ENCODE assay signal across 21 cellular contexts in genomic region chr1:167996266-167996665, GRCh38. TPM values are rescaled to one million over a fixed set of nuclear protein-coding genes. Genes with fewer than 3 reads are reported as not detected.
DNase-seq lines count a peak whose midpoint lies in the region; FAIRE-seq and TF ChIP-seq lines count a peak whose summit lies in the region.
"Had no signal": no experiment of that assay in that cellular context is flagged by ENCODE, and none has a peak within 500 bp of the region (broad histone marks: within the 10 kb centered on the region; RNA-seq: fewer than 3 reads in every experiment).

No MANE protein-coding gene starts in this region.

- no peak overlapping the region for H2AK5ac ChIP-seq in H9 (ENCODE audit: insufficient read length, low read length)

- WGBS in H9 (ENCODE audit: extremely low coverage, insufficient read length, low lambda C conversion rate): no CpG with 5 or more reads among the region's 3 CpGs

- H3K4me1 Mint-ChIP-seq in H9: peaks cover 6 to 11% of the 10 kb centered on the region in 2 experiments
- H3K4me1 Mint-ChIP-seq in activated T-helper 2 cell treated with anti-CD3 and anti-CD28 coated beads, Interferon-gamma antibody, Interleukin-2, Interleukin-4, amounts not matched to agents 10 μg/mL and 5 μg/mL and 100 μg/mL, durations not matched to agents 14 hours and 24 hours and 36 hours (ENCODE audit: low read depth): peaks cover 9% of the 10 kb centered on the region

- no peak overlapping the region for H4K8ac ChIP-seq in H9 (replicated peaks; ENCODE audit: insufficient read length, low read depth, low read length)

- no peak overlapping the region for H2BK12ac ChIP-seq in H9 (ENCODE audit: insufficient read length, low read depth, low read length)

- TF ChIP-seq CTCF in D721Med (IDR thresholded peaks at IDR 0.05; ENCODE audit: insufficient read depth, missing control alignments) (no peak), GM12865 (IDR thresholded peaks at IDR 0.05; ENCODE audit: insufficient read depth, low read depth, low read length, missing control alignments) (no peak), H9 (conservative IDR thresholded peaks at IDR 0.05) (no peak)

- no peak overlapping the region for H3K4me3 Mint-ChIP-seq in H9
- H3K4me3 Mint-ChIP-seq in activated T-helper 2 cell treated with anti-CD3 and anti-CD28 coated beads, Interferon-gamma antibody, Interleukin-2, Interleukin-4, amounts not matched to agents 10 μg/mL and 5 μg/mL and 100 μg/mL, durations not matched to agents 14 hours and 24 hours and 36 hours (ENCODE audit: low read depth): no peak overlapping the region
- H3K4me3 Mint-ChIP-seq: CD4-positive, alpha-beta T cell had no signal

- peak; percentile 61 for FAIRE-seq in D721Med (lab: Jason Lieb, UNC)
- FAIRE-seq: HTR-8/SVneo had no signal

- H3K36me3 Mint-ChIP-seq in H9 (ENCODE audit: insufficient read depth in 1 of 3, low read depth in 3 of 3): peaks cover 2 to 25% (median 17%) of the 10 kb centered on the region in 3 experiments; a peak in 5 of 7 replicates
- peaks cover 48% of the 10 kb centered on the region for H3K36me3 Mint-ChIP-seq in activated T-helper 2 cell treated with anti-CD3 and anti-CD28 coated beads, Interferon-gamma antibody, Interleukin-2, Interleukin-4, amounts not matched to agents 10 μg/mL and 5 μg/mL and 100 μg/mL, durations not matched to agents 14 hours and 24 hours and 36 hours (ENCODE audit: low read depth)

- no peaks in the 10 kb centered on the region for H3K27me3 ChIP-seq in H9 (ENCODE audit: insufficient read depth, low read length)
- H3K27me3 ChIP-seq: BLaER1 had no signal

- no peaks in the 10 kb centered on the region for H4K20me1 ChIP-seq in H9 (ENCODE audit: control insufficient read depth, insufficient read depth, insufficient read length)
- H4K20me1 ChIP-seq: BLaER1 had no signal

- H3K18ac ChIP-seq in H9 (ENCODE audit: insufficient read length, low read depth, low read length): no peak overlapping the region

- no peak overlapping the region for H3K56ac ChIP-seq in H9 (ENCODE audit: insufficient read length, low read depth, low read length)

- no peak overlapping the region for H3K9ac ChIP-seq in H9 (ENCODE audit: extremely low read depth, insufficient read length, low read length)
- H3K9ac ChIP-seq: BLaER1 had no signal

- H3K23me2 ChIP-seq in H9 (ENCODE audit: insufficient read length, low read depth, low read length, poor library complexity, severe bottlenecking): no peaks in the 10 kb centered on the region

- H3K9me3 ChIP-seq in H9 (ENCODE audit: control insufficient read depth, low read depth, low read length): no peaks in the 10 kb centered on the region
- H3K9me3 ChIP-seq: BLaER1 had no signal

- H3K14ac ChIP-seq in H9 (ENCODE audit: insufficient read depth, low read length): no peak overlapping the region

- no peaks in the 10 kb centered on the region for H3K9me3 Mint-ChIP-seq in H9
- H3K9me3 Mint-ChIP-seq in activated T-helper 2 cell treated with anti-CD3 and anti-CD28 coated beads, Interferon-gamma antibody, Interleukin-2, Interleukin-4, amounts not matched to agents 10 μg/mL and 5 μg/mL and 100 μg/mL, durations not matched to agents 14 hours and 24 hours and 36 hours: no peaks in the 10 kb centered on the region
- H3K9me3 Mint-ChIP-seq: CD4-positive, alpha-beta T cell had no signal

- no peak overlapping the region for H3K27ac ChIP-seq in H9 (ENCODE audit: insufficient read length, low read depth, low read length)
- H3K27ac ChIP-seq: BLaER1 had no signal

- H2BK20ac ChIP-seq in H9 (ENCODE audit: low read depth, low read length, poor library complexity, severe bottlenecking): no peak overlapping the region

- no peak overlapping the region for H3K4me3 ChIP-seq in GM12865 (ENCODE audit: low read depth, low read length)
- H3K4me3 ChIP-seq: BLaER1 had no signal

- no peak overlapping the region for H3T11ph ChIP-seq in H9 (ENCODE audit: low read length)

- no peaks in the 10 kb centered on the region for H3K79me1 ChIP-seq in H9 (ENCODE audit: insufficient read depth, low read depth, low read length, poor library complexity, severe bottlenecking)

- H4K5ac ChIP-seq in H9 (ENCODE audit: insufficient read length, low read depth, low read length): no peak overlapping the region

- peak overlapping the region in 2 of 3 experiments; percentile 7 to 25; a peak in 2 of 7 replicates for H3K27ac Mint-ChIP-seq in H9
- H3K27ac Mint-ChIP-seq in activated T-helper 2 cell treated with anti-CD3 and anti-CD28 coated beads, Interferon-gamma antibody, Interleukin-2, Interleukin-4, amounts not matched to agents 10 μg/mL and 5 μg/mL and 100 μg/mL, durations not matched to agents 14 hours and 24 hours and 36 hours: peak overlapping the region; percentile 39
- H3K27ac Mint-ChIP-seq: CD4-positive, alpha-beta T cell had no signal

- no peak overlapping the region for H3K23ac ChIP-seq in H9 (ENCODE audit: insufficient read length, low read depth, low read length)

- H3K79me2 ChIP-seq in H9 (ENCODE audit: insufficient read depth, low read length): no peaks in the 10 kb centered on the region

- no peak overlapping the region for H2BK120ac ChIP-seq in H9 (ENCODE audit: low read depth, low read length, poor library complexity, severe bottlenecking)

- intact Hi-C loops in activated T-helper 2 cell treated with anti-CD3 and anti-CD28 coated beads, Interferon-gamma antibody, Interleukin-2, Interleukin-4, amounts not matched to agents 10 μg/mL and 5 μg/mL and 100 μg/mL, durations not matched to agents 14 hours and 24 hours and 36 hours (cut with micrococcal nuclease): loop anchor here (10.0 kb wide), 1 partner anchor 479 kb away; no protein-coding TSS in a partner anchor

- no peaks in the 10 kb centered on the region for H3K27me3 Mint-ChIP-seq in H9 (ENCODE audit: low read depth)
- H3K27me3 Mint-ChIP-seq in activated T-helper 2 cell treated with anti-CD3 and anti-CD28 coated beads, Interferon-gamma antibody, Interleukin-2, Interleukin-4, amounts not matched to agents 10 μg/mL and 5 μg/mL and 100 μg/mL, durations not matched to agents 14 hours and 24 hours and 36 hours (ENCODE audit: low read depth): no peaks in the 10 kb centered on the region
- H3K27me3 Mint-ChIP-seq: CD4-positive, alpha-beta T cell had no signal

- H2AFZ ChIP-seq in H9 (ENCODE audit: low read length): no peak overlapping the region

- H3K4me1 ChIP-seq in H9 (ENCODE audit: insufficient read depth, low read length): peaks cover 2% of the 10 kb centered on the region; the same call in 1 of the 2 replicates
- H3K4me1 ChIP-seq: BLaER1 had no signal

- no peak for DNase-seq in D721Med (ENCODE audit: insufficient read length, low spot score)
- peak; percentile 52 for DNase-seq in GM12865 (ENCODE audit: low read depth)
- no peak for DNase-seq in H9
- no peak for DNase-seq in activated T-helper 2 cell treated with anti-CD3 and anti-CD28 coated beads, Interferon-gamma antibody, Interleukin-2, Interleukin-4, amounts not matched to agents 10 μg/mL and 5 μg/mL and 100 μg/mL, durations not matched to agents 14 hours and 24 hours and 36 hours (ENCODE audit: low spot score)
- no peak for DNase-seq in inferior parietal cortex (ENCODE audit: extremely low spot score)
- DNase-seq in kidney tubule cell (ENCODE audit: low spot score): no peak
- no peak for DNase-seq in stimulated activated CD4-positive, alpha-beta T cell treated with anti-CD3 and anti-CD28 coated beads, Interleukin-2, amount 100 ng/mL, for 24 hours
- DNase-seq: CD4-positive, alpha-beta T cell; COR-L47; DMS 273 treated with DMSO at 0.1 percent for 48 hours; DMS79 treated with DMSO at 0.1 percent for 48 hours; H7; KG1; NCI-H1694; NCI-H2081 treated with DMSO at 0.1 percent for 48 hours; NCI-H2171 treated with DMSO at 0.1 percent for 48 hours; NCI-H526; PC-3; SHP77 had no signal

- H2BK15ac ChIP-seq in H9 (ENCODE audit: low read depth, low read length): no peak overlapping the region

- H3K4ac ChIP-seq in H9 (ENCODE audit: low read depth, low read length): no peak overlapping the region

- no peak overlapping the region for H3K4me2 ChIP-seq in H9 (ENCODE audit: insufficient read depth, insufficient read length, low read length)
- H3K4me2 ChIP-seq: BLaER1 had no signal

- no peak overlapping the region for H4K91ac ChIP-seq in H9 (ENCODE audit: insufficient read length, low read depth, low read length)

- H2BK5ac ChIP-seq in H9 (ENCODE audit: insufficient read length, low read length): no peak overlapping the region

RNA-seq across cellular contexts. Expression of gene MPC2, which starts 59.4 kb away (rescaled TPM):
- total RNA-seq in H9 (2021): 32.9 and 33.8 TPM in 2 replicates
- total RNA-seq in activated T-helper 2 cell treated with anti-CD3 and anti-CD28 coated beads, Interferon-gamma antibody, Interleukin-2, Interleukin-4, amounts not matched to agents 10 μg/mL and 5 μg/mL and 100 μg/mL, durations not matched to agents 14 hours and 24 hours and 36 hours: 45.6 and 48.7 TPM in 2 replicates

RNA-seq across cellular contexts. Expression of gene DCAF6, which starts 59.8 kb away (rescaled TPM):
- total RNA-seq in H9 (2021): 15.8 and 16.0 TPM in 2 replicates
- 29.6 and 33.1 TPM in 2 replicates for total RNA-seq in activated T-helper 2 cell treated with anti-CD3 and anti-CD28 coated beads, Interferon-gamma antibody, Interleukin-2, Interleukin-4, amounts not matched to agents 10 μg/mL and 5 μg/mL and 100 μg/mL, durations not matched to agents 14 hours and 24 hours and 36 hours
